ENCODE assay signal across 29 cellular contexts in genomic region chr4:108477527-108478108, GRCh38.
"Had no signal": no experiment of that assay in that cellular context is flagged by ENCODE, and none has a peak within 500 bp of the region (broad histone marks: within the 10 kb centered on the region; RNA-seq: fewer than 3 reads in every experiment).

No MANE protein-coding gene starts in this region.

- H3K36me3 Mint-ChIP-seq: immature natural killer cell; mesothelial cell of epicardium; naive thymus-derived CD8-positive, alpha-beta T cell; T-cell; WTC11 had no signal

- H3K36me3 ChIP-seq: ascending aorta, brain microvascular endothelial cell, left lung, prostate gland, right atrium auricular region, upper lobe of left lung had no signal

- H3K4me2 ChIP-seq: hepatocyte had no signal

- ATAC-seq: activated naive CD8-positive, alpha-beta T cell treated with anti-CD3 and anti-CD28 coated beads, Interleukin-2, amount 50 U/mL, for 24 hours; effector memory CD8-positive, alpha-beta T cell; esophagus mucosa; left lung; naive thymus-derived CD8-positive, alpha-beta T cell; T-cell; WTC11 had no signal

- H3K4me1 ChIP-seq: ascending aorta, left lung, prostate gland, right atrium auricular region, upper lobe of left lung had no signal

- H3K9me3 ChIP-seq: ascending aorta, left lung, prostate gland, right atrium auricular region, upper lobe of left lung had no signal

- H3K4me3 Mint-ChIP-seq: activated naive CD8-positive, alpha-beta T cell treated with anti-CD3 and anti-CD28 coated beads, Interleukin-2, amount 50 U/mL, for 24 hours; effector memory CD8-positive, alpha-beta T cell; immature natural killer cell; mesothelial cell of epicardium; naive thymus-derived CD8-positive, alpha-beta T cell; T-cell; T-helper 2 cell treated with Interferon-gamma antibody and Interleukin-4, amounts not matched to agents 5 μg/mL and 100 μg/mL, for 36 hours; WTC11 had no signal

- H3K4me1 Mint-ChIP-seq: WTC11 had no signal

- H2AFZ ChIP-seq: hepatocyte had no signal

- FAIRE-seq: colon, endothelial cell of umbilical vein, frontal cortex, TTC549 had no signal

- DNase-seq: activated CD4-positive, alpha-beta T cell treated with anti-CD3 and anti-CD28 coated beads, Interleukin-2, amount 50 U/mL, for 48 hours; activated gamma-delta T cell; activated naive CD4-positive, alpha-beta T cell treated with anti-CD3 and anti-CD28 coated beads, Interleukin-2, amount 50 U/mL, for 16 hours; activated naive CD8-positive, alpha-beta T cell treated with anti-CD3 and anti-CD28 coated beads, Interleukin-2, amount 50 U/mL, for 24 hours; brain microvascular endothelial cell; central memory CD4-positive, alpha-beta T cell; effector memory CD8-positive, alpha-beta T cell; glutamatergic neuron; immature natural killer cell; kidney glomerular epithelial cell; left lung; mammary epithelial cell; naive thymus-derived CD8-positive, alpha-beta T cell; stimulated activated CD4-positive, alpha-beta T cell treated with anti-CD3 and anti-CD28 coated beads, Interleukin-4, amount 100 ng/mL, for 24 hours; stimulated activated naive CD4-positive, alpha-beta T cell treated with Interleukin-2 at 50 U/mL for 16 hours; T-cell; upper lobe of left lung had no signal

- H3K9me3 Mint-ChIP-seq: activated naive CD8-positive, alpha-beta T cell treated with anti-CD3 and anti-CD28 coated beads, Interleukin-2, amount 50 U/mL, for 24 hours; effector memory CD8-positive, alpha-beta T cell; immature natural killer cell; naive thymus-derived CD8-positive, alpha-beta T cell; T-cell; T-helper 2 cell treated with Interferon-gamma antibody and Interleukin-4, amounts not matched to agents 5 μg/mL and 100 μg/mL, for 36 hours had no signal

- H3K27ac Mint-ChIP-seq: activated naive CD8-positive, alpha-beta T cell treated with anti-CD3 and anti-CD28 coated beads, Interleukin-2, amount 50 U/mL, for 24 hours; effector memory CD8-positive, alpha-beta T cell; immature natural killer cell; mesothelial cell of epicardium; T-cell; T-helper 2 cell treated with Interferon-gamma antibody and Interleukin-4, amounts not matched to agents 5 μg/mL and 100 μg/mL, for 36 hours; WTC11 had no signal

- H3K27me3 ChIP-seq: ascending aorta, brain microvascular endothelial cell, hepatocyte, left lung, right atrium auricular region, upper lobe of left lung had no signal

- H3K27me3 Mint-ChIP-seq: activated naive CD8-positive, alpha-beta T cell treated with anti-CD3 and anti-CD28 coated beads, Interleukin-2, amount 50 U/mL, for 24 hours; naive thymus-derived CD8-positive, alpha-beta T cell; T-cell had no signal

- H3K27ac ChIP-seq: ascending aorta, brain microvascular endothelial cell, hepatocyte, left lung, prostate gland, right atrium auricular region, upper lobe of left lung had no signal

- H3K4me3 ChIP-seq: ascending aorta, hepatocyte, left lung, prostate gland, right atrium auricular region, upper lobe of left lung had no signal

- H3K79me2 ChIP-seq: hepatocyte had no signal
